Comparison of ENCODE assay signal across 10 cellular contexts in the genomic region with DNA sequence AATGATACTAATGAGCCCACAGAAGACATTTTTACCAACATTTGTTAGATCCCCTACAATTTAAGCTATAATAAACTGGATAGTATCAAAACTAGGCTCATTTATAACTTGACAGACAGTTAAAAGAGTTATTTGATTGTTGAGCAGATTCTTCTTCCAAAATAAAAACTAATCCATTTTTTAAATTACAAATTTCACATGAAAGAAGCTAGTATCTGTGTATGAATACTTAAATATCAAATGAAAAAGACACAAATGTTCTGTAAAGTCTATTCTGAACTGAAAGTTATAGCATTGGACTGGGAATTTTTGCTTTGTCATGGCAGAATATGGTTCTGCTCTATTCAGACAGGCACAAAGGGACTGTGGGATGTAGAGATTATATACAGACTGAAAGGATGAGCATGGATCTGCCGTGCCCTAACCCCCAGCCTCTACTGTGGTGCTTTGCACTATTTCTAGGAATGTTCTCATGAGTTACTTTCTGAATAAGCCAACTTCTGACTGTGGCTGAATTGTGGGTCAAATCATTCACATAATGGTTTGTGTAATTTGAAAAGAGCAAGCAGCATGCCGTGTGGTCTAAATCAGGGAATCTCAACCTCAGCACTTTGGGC.
A peak's percentile ranks its signal among the peaks of the same experiment; 100 is the strongest.
DNase-seq lines count a peak whose midpoint lies in the region; ATAC-seq and TF ChIP-seq lines count a peak whose summit lies in the region.
"Had no signal": no experiment of that assay in that cellular context is flagged by ENCODE, and none has a peak within 500 bp of the region (broad histone marks: within the 10 kb centered on the region; RNA-seq: fewer than 3 reads in every experiment).

No MANE protein-coding gene starts in this region.

- peak; percentile 36 for DNase-seq in HT1080 (ENCODE audit: low read depth)
- DNase-seq in astrocyte of the spinal cord (ENCODE audit: low read depth, low spot score): peak; percentile 72
- DNase-seq in iris pigment epithelial cell (ENCODE audit: low read depth): peak; percentile 50
- no peak for DNase-seq in smooth muscle cell (lab: John Stamatoyannopoulos, UW; ENCODE audit: unreplicated experiment)
- DNase-seq in hepatic stellate cell (ENCODE audit: low spot score): no peak
- no peak for DNase-seq in right cardiac atrium
- DNase-seq: CD8-positive, alpha-beta T cell; stimulated activated naive CD8-positive, alpha-beta T cell treated with anti-CD3 and anti-CD28 coated beads, Interleukin-15, amount 100 ng/mL, for 72 hours; T-cell had no signal

- H4K20me1 ChIP-seq in smooth muscle cell (ENCODE audit: low read depth): no peaks in the 10 kb centered on the region

- H3K4me3 ChIP-seq in astrocyte of the spinal cord (ENCODE audit: low read depth, low read length): no peak overlapping the region
- H3K4me3 ChIP-seq in smooth muscle cell: peak overlapping the region; percentile 35
- no peak overlapping the region for H3K4me3 ChIP-seq in right cardiac atrium (ENCODE audit: low read length)

- no peak for TF ChIP-seq CTCF in astrocyte of the spinal cord (IDR thresholded peaks at IDR 0.05; ENCODE audit: low read depth, low read length)
- TF ChIP-seq CTCF in smooth muscle cell (IDR thresholded peaks at IDR 0.05; ENCODE audit: borderline replicate concordance, insufficient read depth, poor library complexity, severe bottlenecking): no peak

- H3K27ac ChIP-seq in smooth muscle cell (ENCODE audit: low read depth) (peak overlapping the region; percentile 98), right cardiac atrium (ENCODE audit: low read length) (no peak overlapping the region)

- in situ Hi-C loops in astrocyte of the spinal cord (cut with HindIII; ENCODE audit: low sequenced_read_pairs): no loop called here

- H2AFZ ChIP-seq in smooth muscle cell (ENCODE audit: low read depth): peak overlapping the region; percentile 94

- H3K4me1 ChIP-seq in smooth muscle cell (ENCODE audit: low read depth): peaks cover 18% of the 10 kb centered on the region
- no peaks in the 10 kb centered on the region for H3K4me1 ChIP-seq in right cardiac atrium (ENCODE audit: control insufficient read depth, insufficient read depth, low read length)

- peak overlapping the region; percentile 85 for H3K9ac ChIP-seq in smooth muscle cell (ENCODE audit: low read depth)

- H3K4me2 ChIP-seq in smooth muscle cell: peak overlapping the region; percentile 82

- 12% methylated on average over 2 of the region's 2 CpGs for WGBS in smooth muscle cell (ENCODE audit: low lambda C conversion rate)
- 73% methylated on average over 2 of the region's 2 CpGs for WGBS in right cardiac atrium

- ATAC-seq in HG03135 (IDR thresholded peaks at IDR 0.05; ENCODE audit: unreplicated experiment): no peak
- no peak for ATAC-seq in right cardiac atrium
- ATAC-seq: CD8-positive, alpha-beta T cell; stimulated activated naive CD8-positive, alpha-beta T cell treated with anti-CD3 and anti-CD28 coated beads, Interleukin-15, amount 100 ng/mL, for 72 hours; T-cell had no signal

- H3K79me2 ChIP-seq in smooth muscle cell (ENCODE audit: low read depth): no peaks in the 10 kb centered on the region

- no peaks in the 10 kb centered on the region for H3K36me3 ChIP-seq in smooth muscle cell (ENCODE audit: low read depth)

- H3F3A ChIP-seq in smooth muscle cell (ENCODE audit: low read depth): peaks cover 7% of the 10 kb centered on the region

- H3K9me3 ChIP-seq in smooth muscle cell (replicated peaks; ENCODE audit: low read depth) (no peaks in the 10 kb centered on the region), right cardiac atrium (ENCODE audit: control insufficient read depth, low read length) (no peaks in the 10 kb centered on the region)

- H3K27me3 ChIP-seq in smooth muscle cell (ENCODE audit: low read depth) (no peaks in the 10 kb centered on the region), right cardiac atrium (ENCODE audit: control insufficient read depth, insufficient read depth) (no peaks in the 10 kb centered on the region)

- intact Hi-C loops in right cardiac atrium (cut with DNase I): no loop called here

Comparison
In these comparisons a context has a peak if more than half of its experiments do, and no peak if none do; other contexts are left out.
1. DNase-seq: peak in HT1080 (single experiment), astrocyte of the spinal cord (single experiment) and iris pigment epithelial cell (single experiment); none in smooth muscle cell (single experiment), hepatic stellate cell (single experiment) and right cardiac atrium (0 of 3).